ENCODE assay signal across 14 cellular contexts in genomic region chr10:28806481-28806880, GRCh38.
DNase-seq lines count a peak whose midpoint lies in the region; ATAC-seq and TF ChIP-seq lines count a peak whose summit lies in the region.
"Had no signal": no experiment of that assay in that cellular context is flagged by ENCODE, and none has a peak within 500 bp of the region (broad histone marks: within the 10 kb centered on the region; RNA-seq: fewer than 3 reads in every experiment).

No MANE protein-coding gene starts in this region.

- no peaks in the 10 kb centered on the region for H3K9me3 ChIP-seq in gastroesophageal sphincter
- no peaks in the 10 kb centered on the region for H3K9me3 ChIP-seq in mesenchymal stem cell (ENCODE audit: control insufficient read depth, low read length)
- no peaks in the 10 kb centered on the region for H3K9me3 ChIP-seq in thoracic aorta

- H2BK15ac ChIP-seq in mesenchymal stem cell (ENCODE audit: low read depth, poor library complexity, severe bottlenecking), result no peak overlapping the region

- H3K4me1 ChIP-seq in gastroesophageal sphincter, result peaks cover 0 to 27% (median 4%) of the 10 kb centered on the region in 3 donors
- peaks cover 2% of the 10 kb centered on the region for H3K4me1 ChIP-seq in mesenchymal stem cell (ENCODE audit: control insufficient read depth, insufficient read depth, low read depth, low read length)
- peaks cover 10 to 36% of the 10 kb centered on the region in 2 donors for H3K4me1 ChIP-seq in thoracic aorta (ENCODE audit: control insufficient read depth in 1 of 2, low read depth in 2 of 2)

- H2AK5ac ChIP-seq in mesenchymal stem cell (ENCODE audit: low read length, severe bottlenecking), result no peak overlapping the region

- H3K14ac ChIP-seq in mesenchymal stem cell (ENCODE audit: low read length in 2 of 2), result no peak overlapping the region

- POLR2A ChIA-PET in GM10248 (lab: Yijun Ruan, JAX), result no interaction called here

- no peak overlapping the region for H4K8ac ChIP-seq in mesenchymal stem cell (ENCODE audit: low read length)

- no peaks in the 10 kb centered on the region for H3K36me3 ChIP-seq in gastroesophageal sphincter
- H3K36me3 ChIP-seq in mesenchymal stem cell (ENCODE audit: control insufficient read depth in 1 of 2, insufficient read depth in 2 of 2, low read depth in 1 of 2, low read length in 2 of 2), result no peaks in the 10 kb centered on the region
- H3K36me3 ChIP-seq in thoracic aorta, result no peaks in the 10 kb centered on the region

- WGBS in gastroesophageal sphincter (ENCODE audit: low coverage in 1 of 2), 2 donors, result 13 to 20% methylated on average over 5 of the region's 5 CpGs
- WGBS in mesenchymal stem cell, result 27% methylated on average over 2 of the region's 5 CpGs

- H2AFZ ChIP-seq in mesenchymal stem cell (ENCODE audit: low read depth, low read length), result no peak overlapping the region

- H2BK12ac ChIP-seq in mesenchymal stem cell (ENCODE audit: low read length in 2 of 2), result no peak overlapping the region

- H3K9ac ChIP-seq in mesenchymal stem cell (ENCODE audit: low read length), result no peak overlapping the region

- H2BK120ac ChIP-seq in mesenchymal stem cell (ENCODE audit: low read depth, low read length), result peak overlapping the region; percentile 89

- DNase-seq in NCI-H774 (lab: John Stamatoyannopoulos, UW) (peak; percentile 0), mesenchymal stem cell (peak; percentile 78), thoracic aorta (ENCODE audit: low spot score) (no peak), cerebellar cortex (ENCODE audit: low spot score) (no peak), GM10248 (ENCODE audit: extremely low spot score) (no peak), Calu3 (no peak)
- DNase-seq: activated CD8-positive, alpha-beta T cell treated with anti-CD3 and anti-CD28 coated beads for 36 hours; activated effector memory CD4-positive, alpha-beta T cell treated with Interleukin-2 at 50 U/mL for 16 hours; naive thymus-derived CD8-positive, alpha-beta T cell; NCI-H1092 treated with DMSO at 0.1 percent for 48 hours; NCI-H2227 treated with DMSO at 0.1 percent for 48 hours had no signal

- H3K36me3 Mint-ChIP-seq in Calu3 (ENCODE audit: insufficient read depth, unreplicated experiment), result no peaks in the 10 kb centered on the region
- H3K36me3 Mint-ChIP-seq: naive thymus-derived CD8-positive, alpha-beta T cell; stimulated activated effector memory CD8-positive, alpha-beta T cell treated with anti-CD3 and anti-CD28 coated beads, Interleukin-12 subunit alpha, Interleukin-12 subunit beta, amount 100 ng/mL, for 72 hours had no signal

- no peaks in the 10 kb centered on the region for H3K27me3 Mint-ChIP-seq in Calu3 (ENCODE audit: unreplicated experiment)

- TF ChIP-seq POLR2A in gastroesophageal sphincter (IDR thresholded peaks at IDR 0.05), result no peak

- H3K27ac ChIP-seq in gastroesophageal sphincter, result peak overlapping the region in 3 of 4 donors; percentile 51 to 75 (median 68)
- no peak overlapping the region for H3K27ac ChIP-seq in mesenchymal stem cell (ENCODE audit: low read length, poor library complexity, severe bottlenecking)
- peak overlapping the region; percentile 81 to 88 for H3K27ac ChIP-seq in thoracic aorta

- peak overlapping the region in 1 of 2 experiments; percentile 5 for H3K4ac ChIP-seq in mesenchymal stem cell (ENCODE audit: low read depth in 1 of 2, low read length in 2 of 2)

- no peaks in the 10 kb centered on the region for H3K9me3 Mint-ChIP-seq in Calu3 (ENCODE audit: low read depth, unreplicated experiment)
- H3K9me3 Mint-ChIP-seq: activated CD8-positive, alpha-beta T cell treated with anti-CD3 and anti-CD28 coated beads for 36 hours; stimulated activated effector memory CD8-positive, alpha-beta T cell treated with anti-CD3 and anti-CD28 coated beads, Interleukin-12 subunit alpha, Interleukin-12 subunit beta, amount 100 ng/mL, for 72 hours had no signal

- H3K4me3 Mint-ChIP-seq in Calu3 (ENCODE audit: low read depth, unreplicated experiment), result no peak overlapping the region
- H3K4me3 Mint-ChIP-seq: activated CD8-positive, alpha-beta T cell treated with anti-CD3 and anti-CD28 coated beads for 36 hours; naive thymus-derived CD8-positive, alpha-beta T cell; stimulated activated effector memory CD8-positive, alpha-beta T cell treated with anti-CD3 and anti-CD28 coated beads, Interleukin-12 subunit alpha, Interleukin-12 subunit beta, amount 100 ng/mL, for 72 hours had no signal

- H3K4me3 ChIP-seq in gastroesophageal sphincter (no peak overlapping the region), mesenchymal stem cell (ENCODE audit: insufficient read depth in 1 of 2, low read depth in 1 of 2, low read length in 2 of 2) (no peak overlapping the region), thoracic aorta (peak overlapping the region; percentile 52)

- H3K27me3 ChIP-seq in gastroesophageal sphincter, result no peaks in the 10 kb centered on the region
- peaks cover 5 to 29% of the 10 kb centered on the region in 2 experiments for H3K27me3 ChIP-seq in mesenchymal stem cell (ENCODE audit: control insufficient read depth in 1 of 2, insufficient read depth in 1 of 2, low read length in 2 of 2)
- H3K27me3 ChIP-seq in thoracic aorta (replicated peaks; ENCODE audit: insufficient read depth), result no peaks in the 10 kb centered on the region

- CTCF ChIA-PET in GM10248 (lab: Yijun Ruan, JAX), result interaction anchor here (1.2 kb wide), 1 partner anchor 14 kb away, joined by 3 read pairs; no protein-coding TSS in a partner anchor
- CTCF ChIA-PET in Calu3 (lab: Charles Lee), result no interaction called here

- H3K4me1 Mint-ChIP-seq in Calu3 (ENCODE audit: low read depth, unreplicated experiment), result peaks cover 21% of the 10 kb centered on the region
- H3K4me1 Mint-ChIP-seq: stimulated activated effector memory CD8-positive, alpha-beta T cell treated with anti-CD3 and anti-CD28 coated beads, Interleukin-12 subunit alpha, Interleukin-12 subunit beta, amount 100 ng/mL, for 72 hours had no signal

- intact Hi-C loops in Calu3 (cut with micrococcal nuclease; ENCODE audit: unreplicated experiment), result loop anchor here (5.0 kb wide), 1 partner anchor 76 kb away; no protein-coding TSS in a partner anchor

- no peak for TF ChIP-seq EP300 in gastroesophageal sphincter (IDR thresholded peaks at IDR 0.05)

- no TSS peak for BruUV-seq in Calu3 (replicated peaks; lab: Mats Ljungman, UMichigan)

- H3K27ac Mint-ChIP-seq in Calu3 (ENCODE audit: unreplicated experiment), result no peak overlapping the region
- H3K27ac Mint-ChIP-seq: activated CD8-positive, alpha-beta T cell treated with anti-CD3 and anti-CD28 coated beads for 36 hours; naive thymus-derived CD8-positive, alpha-beta T cell; stimulated activated effector memory CD8-positive, alpha-beta T cell treated with anti-CD3 and anti-CD28 coated beads, Interleukin-12 subunit alpha, Interleukin-12 subunit beta, amount 100 ng/mL, for 72 hours had no signal

- no peaks in the 10 kb centered on the region for H3K79me1 ChIP-seq in mesenchymal stem cell (replicated peaks; ENCODE audit: low read length, poor library complexity, severe bottlenecking)

- ATAC-seq in gastroesophageal sphincter (peak; percentile 69), thoracic aorta (ENCODE audit: insufficient number of reproducible peaks, low FRiP score, low read depth) (peak; percentile 75), HG03571 (IDR thresholded peaks at IDR 0.05; ENCODE audit: unreplicated experiment) (no peak)
- ATAC-seq: activated CD8-positive, alpha-beta T cell treated with anti-CD3 and anti-CD28 coated beads for 36 hours; naive thymus-derived CD8-positive, alpha-beta T cell; stimulated activated effector memory CD8-positive, alpha-beta T cell treated with anti-CD3 and anti-CD28 coated beads, Interleukin-12 subunit alpha, Interleukin-12 subunit beta, amount 100 ng/mL, for 72 hours had no signal

- H3K18ac ChIP-seq in mesenchymal stem cell (ENCODE audit: low read depth in 1 of 2, low read length in 2 of 2), result peak overlapping the region in 1 of 2 experiments; percentile 92

- H3K23ac ChIP-seq in mesenchymal stem cell (ENCODE audit: low read length in 2 of 2), result no peak overlapping the region

- no peak overlapping the region for H3K4me2 ChIP-seq in mesenchymal stem cell (ENCODE audit: low read length, poor library complexity, severe bottlenecking)

- H2BK5ac ChIP-seq in mesenchymal stem cell (ENCODE audit: low read depth, low read length, poor library complexity, severe bottlenecking), result no peak overlapping the region

- H4K91ac ChIP-seq in mesenchymal stem cell (ENCODE audit: low read length), result peak overlapping the region; percentile 89

- TF ChIP-seq CTCF in gastroesophageal sphincter (IDR thresholded peaks at IDR 0.05) (no peak), thoracic aorta (IDR thresholded peaks at IDR 0.05) (no peak), GM10248 (IDR thresholded peaks at IDR 0.05; ENCODE audit: control extremely low read depth, extremely low read depth, low read depth, missing control alignments) (no peak), Calu3 (IDR thresholded peaks at IDR 0.05; ENCODE audit: unreplicated experiment) (no peak)

Comparison
In these comparisons a context has a peak if more than half of its experiments do, and no peak if none do; other contexts are left out.
1. DNase-seq: peak in NCI-H774 (single experiment) and mesenchymal stem cell (single experiment); none in thoracic aorta (single experiment), cerebellar cortex (single experiment), GM10248 (single experiment) and Calu3 (single experiment).